In genomic region chr19:54894106-54894505, GRCh38 we compare ENCODE assay signal across 12 cellular contexts. TPM values are rescaled to one million over a fixed set of nuclear protein-coding genes. Genes with fewer than 3 reads are reported as not detected.
DNase-seq lines count a peak whose midpoint lies in the region; ATAC-seq and TF ChIP-seq lines count a peak whose summit lies in the region.
"Not testable (repeated sequence)": the region's sequence is repeated elsewhere in the genome, so short reads cannot be mapped to it uniquely, and the experiment has no call there.
"Had no signal": no experiment of that assay in that cellular context is flagged by ENCODE, and none has a peak within 500 bp of the region (broad histone marks: within the 10 kb centered on the region; RNA-seq: fewer than 3 reads in every experiment).

No MANE protein-coding gene starts in this region.

- H3K9me3 Mint-ChIP-seq in GM23338 (peaks cover 31% of the 10 kb centered on the region), WTC11 (peaks cover 12% of the 10 kb centered on the region)
- not testable (repeated sequence) for H3K9me3 Mint-ChIP-seq in mesothelial cell of epicardium

- H4K20me1 ChIP-seq in GM23338 (replicated peaks; ENCODE audit: insufficient read depth) = not testable (repeated sequence)

- H3K4me3 Mint-ChIP-seq in GM23338 = peak overlapping the region; percentile 26; the same call in 1 of the 3 replicates
- H3K4me3 Mint-ChIP-seq in WTC11 = peak overlapping the region; percentile 56
- H3K4me3 Mint-ChIP-seq in mesothelial cell of epicardium = not testable (repeated sequence)

- TF ChIP-seq CTCF in GM23338 (conservative IDR thresholded peaks at IDR 0.05; ENCODE audit: low read depth in 2 of 2); WTC11 (IDR thresholded peaks at IDR 0.05); mesothelial cell of epicardium (IDR thresholded peaks at IDR 0.05; ENCODE audit: unreplicated experiment); spleen (IDR thresholded peaks at IDR 0.05 in 8 of 11, conservative IDR thresholded peaks at IDR 0.05 in 3 of 11): not testable (repeated sequence)

- H3K9me3 ChIP-seq in HUES48 (ENCODE audit: control insufficient read depth, insufficient read depth, low read length); spleen: not testable (repeated sequence)

- H3K27me3 Mint-ChIP-seq in GM23338 (ENCODE audit: insufficient read depth, low read depth, poor library complexity) = peaks cover 11% of the 10 kb centered on the region
- peaks cover 16% of the 10 kb centered on the region for H3K27me3 Mint-ChIP-seq in WTC11 (ENCODE audit: low read depth)
- H3K27me3 Mint-ChIP-seq in mesothelial cell of epicardium (ENCODE audit: low read depth) = not testable (repeated sequence)

- H3K36me3 Mint-ChIP-seq in GM23338 (ENCODE audit: low read depth); mesothelial cell of epicardium: not testable (repeated sequence)
- H3K36me3 Mint-ChIP-seq in WTC11 = peaks cover 13% of the 10 kb centered on the region

- H2AFZ ChIP-seq in GM23338 = not testable (repeated sequence)

- H3K9me2 ChIP-seq in GM23338 (ENCODE audit: insufficient read depth) = not testable (repeated sequence)

- not testable (repeated sequence) for DNase-seq in GM23338 (ENCODE audit: low spot score); mesothelial cell of epicardium (ENCODE audit: low spot score in 2 of 2, unreplicated experiment in 2 of 2)
- DNase-seq in WTC11 (ENCODE audit: low spot score) = peak; percentile 26
- peak; percentile 15 for DNase-seq in left lobe of liver (ENCODE audit: low spot score)
- DNase-seq in spleen = peak; percentile 27

- not testable (repeated sequence) for H3K4me1 ChIP-seq in GM23338 (ENCODE audit: insufficient read depth); HUES48 (ENCODE audit: control insufficient read depth, insufficient read depth, low read length); spleen

- not testable (repeated sequence) for H3K36me3 ChIP-seq in GM23338 (ENCODE audit: insufficient read depth); HUES48 (ENCODE audit: control insufficient read depth, insufficient read depth, low read length)
- peaks cover 0 to 35% (median 0%) of the 10 kb centered on the region in 6 donors for H3K36me3 ChIP-seq in spleen

- peak overlapping the region; percentile 72; the same call in 1 of the 2 replicates for H3K27ac Mint-ChIP-seq in GM23338
- H3K27ac Mint-ChIP-seq in WTC11 = peak overlapping the region; percentile 100
- peak overlapping the region; percentile 39 for H3K27ac Mint-ChIP-seq in mesothelial cell of epicardium

- TF ChIP-seq POLR2A in spleen (IDR thresholded peaks at IDR 0.05) = not testable (repeated sequence)

- intact Hi-C loops in spleen (cut with DNase I; ENCODE audit: low total_unique reads) = not testable (repeated sequence)

- peak overlapping the region; percentile 74 for H3K27ac ChIP-seq in GM23338 (ENCODE audit: low read depth)
- peak overlapping the region; percentile 68 for H3K27ac ChIP-seq in HUES48 (ENCODE audit: low read depth, low read length)
- H3K27ac ChIP-seq in spleen = not testable (repeated sequence)

- CTCF ChIA-PET in WTC11 (lab: Charles Lee) = interaction anchor here (1.1 to 2.0 kb wide), 5 partner anchors 8 to 200 kb away, joined by 3 to 26 read pairs (median 4); no protein-coding TSS in a partner anchor

- not testable (repeated sequence) for H3K79me2 ChIP-seq in GM23338 (replicated peaks; ENCODE audit: insufficient read depth)

- H3K27me3 ChIP-seq in GM23338 (ENCODE audit: insufficient read depth); HUES48 (ENCODE audit: control insufficient read depth, insufficient read depth, low read length); spleen (replicated peaks in 1 of 7): not testable (repeated sequence)

- H3F3A ChIP-seq in GM23338 (replicated peaks; ENCODE audit: low read depth) = not testable (repeated sequence)

- not testable (repeated sequence) for ATAC-seq in GM23338, left lobe of liver
- ATAC-seq in WTC11 = peak; percentile 27

- POLR2A ChIA-PET in WTC11 (lab: Charles Lee) = interaction anchor here (0.6 to 1.0 kb wide), 5 partner anchors 8 to 193 kb away, joined by 3 to 5 read pairs (median 4); no protein-coding TSS in a partner anchor

- H3K4me1 Mint-ChIP-seq in GM23338 = peaks cover 29% of the 10 kb centered on the region
- peaks cover 75% of the 10 kb centered on the region for H3K4me1 Mint-ChIP-seq in WTC11
- H3K4me1 Mint-ChIP-seq in mesothelial cell of epicardium = peaks cover 31% of the 10 kb centered on the region

- H3K4me3 ChIP-seq in GM23338 = peak overlapping the region; percentile 13
- not testable (repeated sequence) for H3K4me3 ChIP-seq in HUES48 (ENCODE audit: low read depth, low read length); spleen

- 88 to 95% (median 94%) methylated on average over 16 of the region's 16 CpGs for WGBS in spleen, 5 donors

- 0 out of 2 replicates have a peak overlapping the region, but pooled peaks have one; percentile 49 for H3K4me2 ChIP-seq in GM23338

- 0 out of 2 replicates have a peak overlapping the region, but pooled peaks have one; percentile 23 for H3K9ac ChIP-seq in HUES48 (ENCODE audit: low read depth, low read length)

RNA-seq across cellular contexts. Expression of gene NCR1, which starts 11.8 kb away (rescaled TPM):
- total RNA-seq in GM23338 (2014; rRNA removed; shearing (Covaris generic)) = 0.78 and 2.0 TPM in 2 replicates
- polyA plus RNA-seq in GM23338 (2016; fragmentation: Nextera tagmentation; extraction: Ambion mirVana) (1.6 and 1.8 TPM in 2 replicates), spleen (1 to 10 TPM in 1 of 3 donors, under 1 TPM in 2; 0.33 to 1.3 (median 0.50) TPM)
- total RNA-seq in WTC11 (2021) (4.3 to 7.9 TPM (median 7.2 TPM) in 3 replicates), left lobe of liver (0.10 TPM), mesothelial cell of epicardium (not detected in 3 replicates), spleen (10 to 100 TPM in 5 of 7 donors, 1 to 10 TPM in 2; 8.2 to 16.7 (median 11.8) TPM)
- total RNA-seq: A172; A673; CD4-positive, alpha-beta memory T cell; GM23248 had no signal
- polyA plus RNA-seq: BJ; CD4-positive, alpha-beta memory T cell; GM23248 had no signal

RNA-seq across cellular contexts. Expression of gene FCAR, which starts 20.1 kb away (rescaled TPM):
- total RNA-seq in GM23338 (2014; rRNA removed; shearing (Covaris generic)) = not detected in 2 replicates
- polyA plus RNA-seq in GM23338 (2016; fragmentation: Nextera tagmentation; extraction: Ambion mirVana) = not detected in 2 replicates
- 0.22 to 0.39 TPM in 2 of 3 replicates, not detected in the other for total RNA-seq in WTC11 (2021)
- 0.55 TPM for total RNA-seq in left lobe of liver
- total RNA-seq in mesothelial cell of epicardium = not detected in 3 replicates
- total RNA-seq in spleen = 10 to 100 TPM; 17.4 to 86.3 (median 32.8) TPM
- polyA plus RNA-seq in spleen = 1 to 10 TPM in 2 of 3 donors, under 1 TPM in 1; 0.59 to 3.7 (median 1.1) TPM
- total RNA-seq: A172, A673, GM12878, GM23248 had no signal
- polyA plus RNA-seq: BJ; CD4-positive, alpha-beta memory T cell; GM23248 had no signal

RNA-seq across cellular contexts. Expression of gene KIR3DL2, which starts 43.9 kb away (rescaled TPM):
- total RNA-seq in GM23338 (2014; rRNA removed; shearing (Covaris generic)) = not detected in 2 replicates
- polyA plus RNA-seq in GM23338 (2016; fragmentation: Nextera tagmentation; extraction: Ambion mirVana) (not detected in 2 replicates), spleen (under 1 TPM; 0.13 to 0.59 (median 0.19) TPM)
- total RNA-seq in WTC11 (2021) (not detected in 3 replicates), left lobe of liver (not detected), mesothelial cell of epicardium (not detected in 3 replicates), spleen (1 to 10 TPM in 5 of 7 donors, under 1 TPM in 2; 0.39 to 2.7 (median 1.0) TPM)
- total RNA-seq: A172, A673, GM12878, GM23248 had no signal
- polyA plus RNA-seq: BJ, GM23248 had no signal

RNA-seq across cellular contexts. Expression of gene NLRP7, which starts 53.2 kb away (rescaled TPM):
- total RNA-seq in GM23338 (2014; rRNA removed; shearing (Covaris generic)) = 1.8 and 2.2 TPM in 2 replicates
- polyA plus RNA-seq in GM23338 (2016; fragmentation: Nextera tagmentation; extraction: Ambion mirVana) = 1.2 and 1.4 TPM in 2 replicates
- total RNA-seq in WTC11 (2021) = 4.1 to 6.8 TPM (median 5.0 TPM) in 3 replicates
- not detected for total RNA-seq in left lobe of liver
- 0.07 to 0.09 TPM in 2 of 3 replicates, not detected in the other for total RNA-seq in mesothelial cell of epicardium
- 1 to 10 TPM in 1 of 7 donors, under 1 TPM in 6; 0.09 to 1.3 (median 0.36) TPM for total RNA-seq in spleen
- polyA plus RNA-seq in spleen = under 1 TPM; 0.09 to 0.11 (median 0.10) TPM
- total RNA-seq: A172; A673; CD4-positive, alpha-beta memory T cell; GM23248 had no signal
- polyA plus RNA-seq: BJ; CD4-positive, alpha-beta memory T cell; GM23248 had no signal

Comparison
In these comparisons a context has a peak if more than half of its experiments do, and no peak if none do; other contexts are left out.
1. H3K27ac Mint-ChIP-seq: peak in every context shown above with its lines; median percentile 100 in WTC11; 72 in GM23338; 39 in mesothelial cell of epicardium.
2. RNA of gene FCAR, which starts 20.1 kb away (total RNA-seq): 17.4 to 86.3 TPM in spleen; 0.55 TPM in left lobe of liver (single experiment), 0.22 to 0.39 TPM in WTC11, not detected in GM23338 and not detected in mesothelial cell of epicardium; every median in the first group is over 10 times any median in the second.